Comparison of ENCODE assay signal across 8 cellular contexts in the genomic region with DNA sequence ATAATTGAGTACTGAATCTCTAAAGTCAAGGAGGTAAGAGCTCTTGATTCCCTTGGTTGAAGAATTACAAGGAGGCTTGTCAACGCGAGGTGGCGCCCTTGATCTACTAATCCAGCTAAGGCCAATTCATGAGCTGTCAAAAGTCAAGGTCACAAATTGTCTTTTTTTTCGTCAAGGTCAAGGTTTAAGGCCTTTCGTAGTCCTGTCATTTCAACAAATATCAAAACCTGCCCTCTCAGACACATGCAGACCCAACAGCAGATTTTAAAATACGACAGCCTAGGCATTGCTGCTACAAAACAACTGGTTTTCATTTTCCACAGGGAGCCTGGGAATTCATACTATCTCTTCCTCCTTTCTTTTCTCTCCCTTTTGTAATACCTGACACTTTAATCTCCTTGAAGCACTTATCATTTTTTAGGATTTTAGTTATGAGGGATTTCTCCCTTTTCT. TPM values are rescaled to one million over a fixed set of nuclear protein-coding genes. Genes with fewer than 3 reads are reported as not detected.
A peak's percentile ranks its signal among the peaks of the same experiment; 100 is the strongest.
DNase-seq lines count a peak whose midpoint lies in the region; ATAC-seq and TF ChIP-seq lines count a peak whose summit lies in the region.

No MANE protein-coding gene starts in this region.

- H3K9me3 ChIP-seq in RWPE2 (ENCODE audit: severe bottlenecking) (no peaks in the 10 kb centered on the region), ovary (no peaks in the 10 kb centered on the region), tibial nerve (no peaks in the 10 kb centered on the region)

- intact Hi-C loops in activated T-helper 2 cell treated with anti-CD3 and anti-CD28 coated beads, Interferon-gamma antibody, Interleukin-2, Interleukin-4, amounts not matched to agents 10 μg/mL and 5 μg/mL and 100 μg/mL, durations not matched to agents 14 hours and 24 hours and 36 hours (cut with micrococcal nuclease): loop anchor here (1.0 to 10.0 kb wide), 7 partner anchors 39 to 901 kb away; a partner anchor contains a TSS
- intact Hi-C loops in ovary (cut with DNase I): loop anchor here in 1 of 4 donors (10.0 kb wide), 1 partner anchor 578 kb away; no protein-coding TSS in a partner anchor

- peaks cover 9% of the 10 kb centered on the region for H3K4me1 ChIP-seq in RWPE2 (ENCODE audit: insufficient read depth, poor library complexity, severe bottlenecking)
- H3K4me1 ChIP-seq in ovary (ENCODE audit: insufficient read depth): peaks cover 6% of the 10 kb centered on the region
- peaks cover 0 to 54% (median 29%) of the 10 kb centered on the region in 4 donors for H3K4me1 ChIP-seq in tibial nerve

- TF ChIP-seq POLR2A in ovary (IDR thresholded peaks at IDR 0.05) (no peak), tibial nerve (IDR thresholded peaks at IDR 0.05) (no peak)

- no peaks in the 10 kb centered on the region for H3K9me3 Mint-ChIP-seq in activated T-helper 2 cell treated with anti-CD3 and anti-CD28 coated beads, Interferon-gamma antibody, Interleukin-2, Interleukin-4, amounts not matched to agents 10 μg/mL and 5 μg/mL and 100 μg/mL, durations not matched to agents 14 hours and 24 hours and 36 hours

- H3K4me3 ChIP-seq in RWPE2 (ENCODE audit: severe bottlenecking): peak overlapping the region; percentile 89
- H3K4me3 ChIP-seq in ovary: no peak overlapping the region
- no peak overlapping the region for H3K4me3 ChIP-seq in tibial nerve

- peaks cover 36% of the 10 kb centered on the region for H3K36me3 ChIP-seq in RWPE2 (ENCODE audit: low read depth)
- H3K36me3 ChIP-seq in ovary: no peaks in the 10 kb centered on the region
- H3K36me3 ChIP-seq in tibial nerve: no peaks in the 10 kb centered on the region

- H3K36me3 Mint-ChIP-seq in activated T-helper 2 cell treated with anti-CD3 and anti-CD28 coated beads, Interferon-gamma antibody, Interleukin-2, Interleukin-4, amounts not matched to agents 10 μg/mL and 5 μg/mL and 100 μg/mL, durations not matched to agents 14 hours and 24 hours and 36 hours (ENCODE audit: low read depth): no peaks in the 10 kb centered on the region

- H3K27me3 Mint-ChIP-seq in activated T-helper 2 cell treated with anti-CD3 and anti-CD28 coated beads, Interferon-gamma antibody, Interleukin-2, Interleukin-4, amounts not matched to agents 10 μg/mL and 5 μg/mL and 100 μg/mL, durations not matched to agents 14 hours and 24 hours and 36 hours (ENCODE audit: low read depth): peaks cover 82% of the 10 kb centered on the region

- H3K27me3 ChIP-seq in RWPE2 (ENCODE audit: insufficient read depth, poor library complexity, severe bottlenecking) (no peaks in the 10 kb centered on the region), ovary (peaks cover 14% of the 10 kb centered on the region), tibial nerve (peaks cover 7 to 87% of the 10 kb centered on the region in 2 donors)

- H3K27ac ChIP-seq in RWPE2 (ENCODE audit: poor library complexity, severe bottlenecking): peak overlapping the region; percentile 92
- no peak overlapping the region for H3K27ac ChIP-seq in ovary
- H3K27ac ChIP-seq in tibial nerve: no peak overlapping the region

- no peak for TF ChIP-seq EP300 in ovary (IDR thresholded peaks at IDR 0.05)
- peak in 1 of 2 donors; percentile 23 for TF ChIP-seq EP300 in tibial nerve (IDR thresholded peaks at IDR 0.05)

- H3K27ac Mint-ChIP-seq in activated T-helper 2 cell treated with anti-CD3 and anti-CD28 coated beads, Interferon-gamma antibody, Interleukin-2, Interleukin-4, amounts not matched to agents 10 μg/mL and 5 μg/mL and 100 μg/mL, durations not matched to agents 14 hours and 24 hours and 36 hours: no peak overlapping the region

- TF ChIP-seq CTCF in RWPE2 (IDR thresholded peaks at IDR 0.05; ENCODE audit: poor library complexity, severe bottlenecking) (peak; percentile 90), ovary (IDR thresholded peaks at IDR 0.05) (peak in 2 of 3 donors; percentile 47 to 56), tibial nerve (IDR thresholded peaks at IDR 0.05) (peak; percentile 55 to 82 (median 77))

- no peak overlapping the region for H3K4me3 Mint-ChIP-seq in activated T-helper 2 cell treated with anti-CD3 and anti-CD28 coated beads, Interferon-gamma antibody, Interleukin-2, Interleukin-4, amounts not matched to agents 10 μg/mL and 5 μg/mL and 100 μg/mL, durations not matched to agents 14 hours and 24 hours and 36 hours (ENCODE audit: low read depth)

- ATAC-seq in RWPE2 (ENCODE audit: low read depth) (no peak), HG03097 (IDR thresholded peaks at IDR 0.05; ENCODE audit: low FRiP score, unreplicated experiment) (no peak)

- 2 to 3% (median 3%) methylated on average over 6 of the region's 6 CpGs for WGBS in ovary, 3 donors
- 1 to 3% methylated on average over 6 of the region's 6 CpGs for WGBS in tibial nerve, 2 donors

- H3K4me1 Mint-ChIP-seq in activated T-helper 2 cell treated with anti-CD3 and anti-CD28 coated beads, Interferon-gamma antibody, Interleukin-2, Interleukin-4, amounts not matched to agents 10 μg/mL and 5 μg/mL and 100 μg/mL, durations not matched to agents 14 hours and 24 hours and 36 hours (ENCODE audit: low read depth): peaks cover 6% of the 10 kb centered on the region

- DNase-seq in COR-L47 (lab: John Stamatoyannopoulos, UW) (peak; percentile 43), KG1 (lab: John Stamatoyannopoulos, UW) (peak; percentile 80), RWPE2 (ENCODE audit: low spot score) (no peak), fibroblast of the conjunctiva (ENCODE audit: low read depth) (peak; percentile 64), ovary (peak; percentile 54 to 86 (median 79)), tibial nerve (ENCODE audit: low spot score in 2 of 2) (peak; percentile 87 to 98)
- peak; percentile 59 for DNase-seq in activated T-helper 2 cell treated with anti-CD3 and anti-CD28 coated beads, Interferon-gamma antibody, Interleukin-2, Interleukin-4, amounts not matched to agents 10 μg/mL and 5 μg/mL and 100 μg/mL, durations not matched to agents 14 hours and 24 hours and 36 hours (ENCODE audit: low spot score)

RNA-seq across cellular contexts. Expression of a gene that starts 3.6 kb away (rescaled TPM):
- not detected in 2 replicates for total RNA-seq in activated T-helper 2 cell treated with anti-CD3 and anti-CD28 coated beads, Interferon-gamma antibody, Interleukin-2, Interleukin-4, amounts not matched to agents 10 μg/mL and 5 μg/mL and 100 μg/mL, durations not matched to agents 14 hours and 24 hours and 36 hours
- total RNA-seq in ovary (not detected), tibial nerve (1 to 10 TPM in 1 of 4 donors, under 1 TPM in 3; 0.63 to 1.5 (median 0.72) TPM)
- polyA plus RNA-seq in ovary: under 1 TPM in 1 of 2 donors, not detected in 1; 0.07 TPM

RNA-seq across cellular contexts. Expression of a gene that starts 11.3 kb away (rescaled TPM):
- not detected in 2 replicates for total RNA-seq in activated T-helper 2 cell treated with anti-CD3 and anti-CD28 coated beads, Interferon-gamma antibody, Interleukin-2, Interleukin-4, amounts not matched to agents 10 μg/mL and 5 μg/mL and 100 μg/mL, durations not matched to agents 14 hours and 24 hours and 36 hours
- total RNA-seq in ovary (1 to 10 TPM in 3 of 7 donors, under 1 TPM in 1, not detected in 3; 0.23 to 2.0 (median 1.5) TPM), tibial nerve (10 to 100 TPM in 2 of 4 donors, 1 to 10 TPM in 2; 5.0 to 13.2 (median 9.5) TPM)
- polyA plus RNA-seq in ovary: under 1 TPM; 0.11 to 0.65 TPM

RNA-seq across cellular contexts. Expression of a gene that starts 22.2 kb away (rescaled TPM):
- not detected in 2 replicates for total RNA-seq in activated T-helper 2 cell treated with anti-CD3 and anti-CD28 coated beads, Interferon-gamma antibody, Interleukin-2, Interleukin-4, amounts not matched to agents 10 μg/mL and 5 μg/mL and 100 μg/mL, durations not matched to agents 14 hours and 24 hours and 36 hours
- total RNA-seq in ovary (1 to 10 TPM in 3 of 7 donors, under 1 TPM in 3, not detected in 1; 0.25 to 2.0 (median 0.91) TPM), tibial nerve (10 to 100 TPM; 19.0 to 34.1 (median 24.9) TPM)
- 1 to 10 TPM in 1 of 2 donors, under 1 TPM in 1; 0.34 to 2.8 TPM for polyA plus RNA-seq in ovary

RNA-seq across cellular contexts. Expression of a gene that starts 31.0 kb away (rescaled TPM):
- not detected in 2 replicates for total RNA-seq in activated T-helper 2 cell treated with anti-CD3 and anti-CD28 coated beads, Interferon-gamma antibody, Interleukin-2, Interleukin-4, amounts not matched to agents 10 μg/mL and 5 μg/mL and 100 μg/mL, durations not matched to agents 14 hours and 24 hours and 36 hours
- total RNA-seq in ovary (1 to 10 TPM in 1 of 7 donors, under 1 TPM in 5, not detected in 1; 0.12 to 1.0 (median 0.57) TPM), tibial nerve (10 to 100 TPM; 10.5 to 13.8 (median 12.7) TPM)
- 1 to 10 TPM in 1 of 2 donors, under 1 TPM in 1; 0.22 to 2.5 TPM for polyA plus RNA-seq in ovary

RNA-seq across cellular contexts. Expression of a gene that starts 39.8 kb away (rescaled TPM):
- not detected in 2 replicates for total RNA-seq in activated T-helper 2 cell treated with anti-CD3 and anti-CD28 coated beads, Interferon-gamma antibody, Interleukin-2, Interleukin-4, amounts not matched to agents 10 μg/mL and 5 μg/mL and 100 μg/mL, durations not matched to agents 14 hours and 24 hours and 36 hours
- total RNA-seq in ovary: 1 to 10 TPM in 3 of 7 donors, under 1 TPM in 4; 0.23 to 4.5 (median 0.75) TPM
- polyA plus RNA-seq in ovary: 1 to 10 TPM in 1 of 2 donors, under 1 TPM in 1; 0.53 to 4.1 TPM
- total RNA-seq in tibial nerve: 10 to 100 TPM in 2 of 4 donors, 1 to 10 TPM in 2; 8.7 to 16.9 (median 11.3) TPM

Comparison
In these comparisons a context has a peak if more than half of its experiments do, and no peak if none do; other contexts are left out.
1. RNA of a gene that starts 22.2 kb away (total RNA-seq): 19.0 to 34.1 TPM in tibial nerve; 0.25 to 2.0 TPM in ovary and not detected in activated T-helper 2 cell treated with anti-CD3 and anti-CD28 coated beads, Interferon-gamma antibody, Interleukin-2, Interleukin-4, amounts not matched to agents 10 μg/mL and 5 μg/mL and 100 μg/mL, durations not matched to agents 14 hours and 24 hours and 36 hours; every median in the first group is over 4 times any median in the second.
2. Peak in every context shown above with its lines, with median percentiles within 50 percentile points of each other: CTCF ChIP-seq.